In the genomic region with DNA sequence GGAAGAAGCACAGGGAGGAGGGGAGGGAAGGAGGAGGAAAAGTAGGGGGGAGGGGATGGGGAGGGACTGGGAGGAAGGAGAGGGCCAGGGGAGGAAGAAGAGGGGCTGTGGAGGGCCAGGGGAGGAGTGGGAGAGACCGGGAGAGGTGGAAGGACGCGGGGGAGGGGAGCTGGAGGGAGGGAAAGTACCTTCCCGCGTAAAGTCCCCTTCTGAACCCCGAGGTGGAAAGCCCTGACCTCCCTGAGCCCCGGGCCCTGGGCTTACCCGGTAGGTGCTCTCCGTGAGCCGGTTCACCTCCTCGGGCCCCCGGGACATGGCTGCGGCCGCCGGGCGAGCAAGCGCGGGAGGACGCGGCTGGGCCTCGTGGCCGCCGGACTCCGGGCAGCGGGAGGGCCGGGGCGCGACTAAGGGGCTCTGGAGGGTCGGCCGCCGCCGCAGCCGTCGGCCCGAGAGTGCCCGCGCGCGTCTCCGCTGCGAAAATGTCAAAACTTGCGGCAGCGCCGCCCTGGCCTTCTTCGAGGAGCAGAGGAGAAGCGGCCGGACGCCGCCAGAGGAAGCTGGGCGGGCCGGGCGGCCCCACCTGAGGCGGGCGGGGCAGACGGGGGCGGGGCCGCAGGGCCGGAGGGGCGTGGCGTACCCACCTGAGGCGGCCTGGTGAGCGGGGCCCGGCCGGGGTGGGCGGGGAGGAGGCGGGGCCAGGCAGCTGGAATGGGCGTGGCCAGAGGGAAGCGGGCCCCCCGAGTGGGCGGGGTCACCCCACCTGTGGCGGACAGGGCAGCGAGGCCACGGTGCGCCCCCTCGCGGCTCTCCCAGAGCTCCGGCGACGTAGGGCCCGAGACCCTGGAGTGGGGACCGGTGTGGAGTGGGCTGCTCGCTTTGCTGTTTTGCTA, we compare ENCODE assay signal across 8 cellular contexts. TPM values are rescaled to one million over a fixed set of nuclear protein-coding genes. Genes with fewer than 3 reads are reported as not detected.
A peak's percentile ranks its signal among the peaks of the same experiment; 100 is the strongest.
DNase-seq lines count a peak whose midpoint lies in the region; ATAC-seq and TF ChIP-seq lines count a peak whose summit lies in the region.

Gene BAIAP2L1 (minus strand): TSS at position 553 of the 890 bp plus-strand sequence. CDS start 238 bp downstream, at position 315.

- peak within 1 kb of the TSS; percentile 10 for H3K23ac ChIP-seq in trophoblast cell (ENCODE audit: low read length)

- H2BK120ac ChIP-seq in trophoblast cell (ENCODE audit: insufficient read depth, low read length, poor library complexity) = peak within 1 kb of the TSS; percentile 94

- in situ Hi-C loops in KBM-7 (cut with MboI; ENCODE audit: low pct_unique_long_range_greater_than_20kb, low sequenced_read_pairs) = no loop called here

- peak within 1 kb of the TSS; percentile 65 for H2AK5ac ChIP-seq in trophoblast cell (ENCODE audit: low read length)

- TF ChIP-seq CTCF in upper lobe of right lung (IDR thresholded peaks at IDR 0.05) = peak; percentile 73

- peak within 1 kb of the TSS; percentile 93 for H3K4ac ChIP-seq in trophoblast cell (ENCODE audit: low read depth, low read length)

- peak within 1 kb of the TSS; percentile 94 for H2BK5ac ChIP-seq in trophoblast cell (ENCODE audit: low read depth, low read length, poor library complexity)

- H2BK12ac ChIP-seq in trophoblast cell (ENCODE audit: low read length) = peak within 1 kb of the TSS; percentile 38

- H3K4me3 ChIP-seq in trophoblast cell (ENCODE audit: low read depth, low read length) = peak within 1 kb of the TSS; percentile 84
- peak within 1 kb of the TSS; percentile 61 for H3K4me3 ChIP-seq in upper lobe of right lung

- H3K9me3 ChIP-seq in trophoblast cell (ENCODE audit: insufficient read depth, low read depth, low read length) (no peaks in the 10 kb centered on the region), upper lobe of right lung (no peaks in the 10 kb centered on the region)

- H3K27ac ChIP-seq in trophoblast cell (ENCODE audit: low read depth, low read length) (peak within 1 kb of the TSS; percentile 96), upper lobe of right lung (peak within 1 kb of the TSS; percentile 74)

- no CpG with 5 or more reads among the region's 82 CpGs for WGBS in trophoblast cell (ENCODE audit: extremely low coverage, insufficient coverage, insufficient read length)

- H4K8ac ChIP-seq in trophoblast cell (ENCODE audit: low read depth, low read length) = peak within 1 kb of the TSS; percentile 84

- DNase-seq in DMS53 (lab: John Stamatoyannopoulos, UW) = peak; percentile 96
- DNase-seq in KBM-7 = peak; percentile 78
- DNase-seq in RPMI8226 = peak; percentile 93
- DNase-seq in activated gamma-delta T cell (lab: John Stamatoyannopoulos, UW) = peak; percentile 51
- peak; percentile 95 for DNase-seq in germinal center (ENCODE audit: low spot score)
- DNase-seq in trophoblast cell = peak; percentile 92 to 96
- peak; percentile 96 for DNase-seq in upper lobe of right lung

- peak within 1 kb of the TSS; percentile 80 for H3K9ac ChIP-seq in trophoblast cell (ENCODE audit: low read length)

- no peaks in the 10 kb centered on the region for H3K36me3 ChIP-seq in trophoblast cell (ENCODE audit: control insufficient read depth in 1 of 2, insufficient read depth in 2 of 2, low read length in 2 of 2)
- no peaks in the 10 kb centered on the region for H3K36me3 ChIP-seq in upper lobe of right lung

- peak within 1 kb of the TSS; percentile 98 for H3K14ac ChIP-seq in trophoblast cell (ENCODE audit: low read length)

- intact Hi-C loops in upper lobe of right lung (cut with DNase I) = loop anchor here (10.0 kb wide), 1 partner anchor 106 kb away; no protein-coding TSS in a partner anchor

- H4K91ac ChIP-seq in trophoblast cell (ENCODE audit: low read depth, low read length) = peak within 1 kb of the TSS; percentile 97

- H3K18ac ChIP-seq in trophoblast cell (ENCODE audit: low read length) = peak within 1 kb of the TSS; percentile 96

- H3K4me2 ChIP-seq in trophoblast cell (ENCODE audit: low read length) = peak within 1 kb of the TSS; percentile 92

- peak within 1 kb of the TSS; percentile 60 for H4K12ac ChIP-seq in trophoblast cell (ENCODE audit: low read depth, low read length)

- H3K27me3 ChIP-seq in trophoblast cell (ENCODE audit: insufficient read depth, low read length) = no peaks in the 10 kb centered on the region
- no peaks in the 10 kb centered on the region for H3K27me3 ChIP-seq in upper lobe of right lung

- H2AFZ ChIP-seq in trophoblast cell (ENCODE audit: insufficient read depth, low read length, poor library complexity) = peak within 1 kb of the TSS; percentile 69

- ATAC-seq in GM21786 (IDR thresholded peaks at IDR 0.05; ENCODE audit: unreplicated experiment) = peak; percentile 78
- ATAC-seq in upper lobe of right lung = peak; percentile 98

- peaks cover 9% of the 10 kb centered on the region for H3K79me1 ChIP-seq in trophoblast cell (ENCODE audit: low read length)

- H3K4me1 ChIP-seq in trophoblast cell (ENCODE audit: control insufficient read depth in 1 of 2, insufficient read depth in 2 of 2, low read length in 2 of 2) = peaks cover 5 to 13% of the 10 kb centered on the region in 2 experiments
- H3K4me1 ChIP-seq in upper lobe of right lung = peaks cover 4% of the 10 kb centered on the region

- peaks cover 16% of the 10 kb centered on the region for H3K79me2 ChIP-seq in trophoblast cell (ENCODE audit: control insufficient read depth, insufficient read depth, low read length, poor library complexity)

RNA-seq across cellular contexts. Expression of gene BAIAP2L1, which starts in this region (rescaled TPM):
- 43.3 and 44.5 TPM in 2 replicates for polyA plus RNA-seq in trophoblast cell (2013)
- total RNA-seq in upper lobe of right lung = 22.9 TPM

Comparison
In these comparisons a context has a peak if more than half of its experiments do, and no peak if none do; other contexts are left out.
1. Peak in every context shown above with its lines: DNase-seq, ATAC-seq, H3K4me3 ChIP-seq and H3K27ac ChIP-seq.